ENCODE assay signal across 1 cellular context in genomic region chr1:26972390-26972789, GRCh38.
TF ChIP-seq lines count a peak whose summit lies in the region.

No MANE protein-coding gene starts in this region.

TF ChIP-seq in HepG2, 621 proteins besides CTCF, POLR2A, EP300 and RAD21:
- TF ChIP-seq SAP130 (CRISPR knock-in tag; IDR thresholded peaks at IDR 0.05; ENCODE audit: low read depth) (0 out of 2 replicates have a peak, but pooled peaks have one; percentile 24), ZNF138 (CRISPR knock-in tag; IDR thresholded peaks at IDR 0.05; ENCODE audit: low read depth) (no peak), ZNF619 (CRISPR knock-in tag; IDR thresholded peaks at IDR 0.05) (no peak), PATZ1 (CRISPR knock-in tag; IDR thresholded peaks at IDR 0.05) (peak; percentile 51), TEAD3 (CRISPR knock-in tag; optimal IDR thresholded peaks at IDR 0.05; ENCODE audit: borderline replicate concordance) (peak; percentile 9), ZNF687 (CRISPR knock-in tag; IDR thresholded peaks at IDR 0.05) (peak; percentile 24; the same call in 1 of the 2 replicates), PREB (CRISPR knock-in tag; IDR thresholded peaks at IDR 0.05) (no peak), MEIS2 (CRISPR knock-in tag; IDR thresholded peaks at IDR 0.05) (no peak), GPN1 (CRISPR knock-in tag; IDR thresholded peaks at IDR 0.05; ENCODE audit: borderline replicate concordance) (no peak)
- TF ChIP-seq, protein P1, sequence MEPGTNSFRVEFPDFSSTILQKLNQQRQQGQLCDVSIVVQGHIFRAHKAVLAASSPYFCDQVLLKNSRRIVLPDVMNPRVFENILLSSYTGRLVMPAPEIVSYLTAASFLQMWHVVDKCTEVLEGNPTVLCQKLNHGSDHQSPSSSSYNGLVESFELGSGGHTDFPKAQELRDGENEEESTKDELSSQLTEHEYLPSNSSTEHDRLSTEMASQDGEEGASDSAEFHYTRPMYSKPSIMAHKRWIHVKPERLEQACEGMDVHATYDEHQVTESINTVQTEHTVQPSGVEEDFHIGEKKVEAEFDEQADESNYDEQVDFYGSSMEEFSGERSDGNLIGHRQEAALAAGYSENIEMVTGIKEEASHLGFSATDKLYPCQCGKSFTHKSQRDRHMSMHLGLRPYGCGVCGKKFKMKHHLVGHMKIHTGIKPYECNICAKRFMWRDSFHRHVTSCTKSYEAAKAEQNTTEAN (CRISPR knock-in tag; conservative IDR thresholded peaks at IDR 0.05): no peak
- TF ChIP-seq, protein P2, sequence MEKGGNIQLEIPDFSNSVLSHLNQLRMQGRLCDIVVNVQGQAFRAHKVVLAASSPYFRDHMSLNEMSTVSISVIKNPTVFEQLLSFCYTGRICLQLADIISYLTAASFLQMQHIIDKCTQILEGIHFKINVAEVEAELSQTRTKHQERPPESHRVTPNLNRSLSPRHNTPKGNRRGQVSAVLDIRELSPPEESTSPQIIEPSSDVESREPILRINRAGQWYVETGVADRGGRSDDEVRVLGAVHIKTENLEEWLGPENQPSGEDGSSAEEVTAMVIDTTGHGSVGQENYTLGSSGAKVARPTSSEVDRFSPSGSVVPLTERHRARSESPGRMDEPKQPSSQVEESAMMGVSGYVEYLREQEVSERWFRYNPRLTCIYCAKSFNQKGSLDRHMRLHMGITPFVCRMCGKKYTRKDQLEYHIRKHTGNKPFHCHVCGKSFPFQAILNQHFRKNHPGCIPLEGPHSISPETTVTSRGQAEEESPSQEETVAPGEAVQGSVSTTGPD (CRISPR knock-in tag; IDR thresholded peaks at IDR 0.05): no peak
